In the genomic region with DNA sequence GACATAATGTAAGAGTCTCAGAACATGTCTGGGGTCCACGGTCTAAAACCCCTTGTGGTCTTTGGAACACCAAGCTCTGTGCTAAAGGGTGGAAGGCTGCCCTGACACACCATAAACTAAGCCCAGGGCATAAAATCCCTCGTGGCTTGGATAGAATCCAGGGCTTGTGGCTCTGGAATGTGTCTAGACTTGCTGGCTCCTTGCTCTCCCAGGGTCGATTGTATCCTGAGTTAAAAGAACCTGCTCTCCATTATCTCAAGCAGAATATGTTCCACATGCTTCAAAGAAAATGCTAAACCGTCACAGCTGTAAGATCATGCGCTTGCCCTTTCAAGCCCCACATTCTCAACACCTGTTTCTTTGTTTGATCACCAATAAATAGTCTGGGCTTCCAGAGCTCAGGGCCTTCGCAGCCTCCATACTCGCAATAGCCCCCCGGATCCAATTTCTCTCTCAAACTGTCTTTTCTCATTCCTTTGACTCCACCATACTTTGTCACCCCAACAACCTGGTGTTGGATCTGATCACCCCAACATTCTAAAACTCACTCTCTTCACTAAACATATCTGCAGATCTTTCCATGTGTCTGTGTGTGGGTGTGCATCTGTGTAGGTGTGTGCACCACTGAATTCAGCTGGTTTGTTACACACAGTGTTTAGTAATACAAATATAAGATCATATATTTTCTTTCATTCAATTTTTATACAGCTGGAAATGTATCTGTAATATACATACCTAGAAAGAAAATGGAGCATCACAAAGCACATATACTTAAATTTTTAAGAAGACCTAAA, we compare ENCODE assay signal across 10 cellular contexts.
DNase-seq lines count a peak whose midpoint lies in the region; ATAC-seq and TF ChIP-seq lines count a peak whose summit lies in the region.
"Had no signal": no experiment of that assay in that cellular context is flagged by ENCODE, and none has a peak within 500 bp of the region (broad histone marks: within the 10 kb centered on the region; RNA-seq: fewer than 3 reads in every experiment).

No MANE protein-coding gene starts in this region.

- H3K4me3 ChIP-seq in A673 (ENCODE audit: low read depth, low read length, poor library complexity, severe bottlenecking) (no peak overlapping the region), body of pancreas (no peak overlapping the region)
- H3K4me3 ChIP-seq in Jurkat, Clone E6-1 (ENCODE audit: low read length) = no peak overlapping the region

- peak overlapping the region; percentile 53 for H3K27ac ChIP-seq in A673 (ENCODE audit: low read depth, low read length, poor library complexity, severe bottlenecking)
- H3K27ac ChIP-seq in body of pancreas = no peak overlapping the region

- TF ChIP-seq CTCF in A673 (conservative IDR thresholded peaks at IDR 0.05; ENCODE audit: low read depth, low read length) = no peak
- no peak for TF ChIP-seq CTCF in body of pancreas (IDR thresholded peaks at IDR 0.05)

- H3K9me3 ChIP-seq in A673 (ENCODE audit: low read depth, low read length, poor library complexity, severe bottlenecking) = no peaks in the 10 kb centered on the region
- no peaks in the 10 kb centered on the region for H3K9me3 ChIP-seq in body of pancreas

- H3K27me3 ChIP-seq in A673 (replicated peaks; ENCODE audit: insufficient read depth, low read depth, low read length, poor library complexity) (no peaks in the 10 kb centered on the region), body of pancreas (no peaks in the 10 kb centered on the region)

- BruUV-seq in A673 (replicated peaks; lab: Mats Ljungman, UMichigan) = no TSS peak

- H3K36me3 ChIP-seq in A673 (ENCODE audit: insufficient read depth, low read length, poor library complexity, severe bottlenecking) (no peaks in the 10 kb centered on the region), body of pancreas (replicated peaks in 1 of 2; ENCODE audit: insufficient read depth in 1 of 2, low read depth in 2 of 2) (peaks cover 0 to 5% of the 10 kb centered on the region in 2 donors)

- 52 to 60% methylated on average over 8 of the region's 8 CpGs for WGBS in body of pancreas, 2 donors

- POLR2A ChIA-PET in A673 (lab: Charles Lee; ENCODE audit: low non-redundant PET) = no interaction called here

- no peak for ATAC-seq in body of pancreas
- ATAC-seq in activated CD4-positive, CD25-positive, alpha-beta regulatory T cell treated with anti-CD3 and anti-CD28 coated beads, Interleukin-2, amount 50 U/mL, for 24 hours = no peak

- TF ChIP-seq POLR2A in body of pancreas (IDR thresholded peaks at IDR 0.05) = no peak

- DNase-seq in A673 (ENCODE audit: low spot score) (peak; percentile 39), body of pancreas (peak in 3 of 4 donors; percentile 30 to 56 (median 33)), medulla oblongata (ENCODE audit: extremely low spot score) (peak; percentile 12), GF-D8 (lab: John Stamatoyannopoulos, UW) (no peak), NCI-H1436 treated with DMSO at 0.1 percent for 48 hours (lab: John Stamatoyannopoulos, UW) (no peak), NCI-H510A treated with DMSO at 0.1 percent for 48 hours (lab: John Stamatoyannopoulos, UW) (no peak)
- DNase-seq in Jurkat, Clone E6-1 (ENCODE audit: low read depth, low spot score) = peak; percentile 49
- DNase-seq: activated naive CD4-positive, alpha-beta T cell treated with anti-CD3 and anti-CD28 coated beads, Interleukin-2, amount 50 U/mL, for 16 hours; CD4-positive, alpha-beta memory T cell had no signal

- CTCF ChIA-PET in A673 (lab: Charles Lee) = no interaction called here

- peaks cover 15% of the 10 kb centered on the region for H3K4me1 ChIP-seq in A673 (ENCODE audit: insufficient read depth, low read length, poor library complexity, severe bottlenecking)
- H3K4me1 ChIP-seq in body of pancreas = no peaks in the 10 kb centered on the region

- intact Hi-C loops in A673 (cut with micrococcal nuclease; ENCODE audit: unreplicated experiment) (no loop called here), body of pancreas (cut with DNase I) (no loop called here)

Comparison
In these comparisons a context has a peak if more than half of its experiments do, and no peak if none do; other contexts are left out.
1. DNase-seq: peak in A673 (single experiment), Jurkat, Clone E6-1 (single experiment), body of pancreas (3 of 4) and medulla oblongata (single experiment); none in GF-D8 (single experiment), NCI-H1436 treated with DMSO at 0.1 percent for 48 hours (single experiment) and NCI-H510A treated with DMSO at 0.1 percent for 48 hours (single experiment).